1 cellular context compared by ENCODE assay signal in the genomic region with DNA sequence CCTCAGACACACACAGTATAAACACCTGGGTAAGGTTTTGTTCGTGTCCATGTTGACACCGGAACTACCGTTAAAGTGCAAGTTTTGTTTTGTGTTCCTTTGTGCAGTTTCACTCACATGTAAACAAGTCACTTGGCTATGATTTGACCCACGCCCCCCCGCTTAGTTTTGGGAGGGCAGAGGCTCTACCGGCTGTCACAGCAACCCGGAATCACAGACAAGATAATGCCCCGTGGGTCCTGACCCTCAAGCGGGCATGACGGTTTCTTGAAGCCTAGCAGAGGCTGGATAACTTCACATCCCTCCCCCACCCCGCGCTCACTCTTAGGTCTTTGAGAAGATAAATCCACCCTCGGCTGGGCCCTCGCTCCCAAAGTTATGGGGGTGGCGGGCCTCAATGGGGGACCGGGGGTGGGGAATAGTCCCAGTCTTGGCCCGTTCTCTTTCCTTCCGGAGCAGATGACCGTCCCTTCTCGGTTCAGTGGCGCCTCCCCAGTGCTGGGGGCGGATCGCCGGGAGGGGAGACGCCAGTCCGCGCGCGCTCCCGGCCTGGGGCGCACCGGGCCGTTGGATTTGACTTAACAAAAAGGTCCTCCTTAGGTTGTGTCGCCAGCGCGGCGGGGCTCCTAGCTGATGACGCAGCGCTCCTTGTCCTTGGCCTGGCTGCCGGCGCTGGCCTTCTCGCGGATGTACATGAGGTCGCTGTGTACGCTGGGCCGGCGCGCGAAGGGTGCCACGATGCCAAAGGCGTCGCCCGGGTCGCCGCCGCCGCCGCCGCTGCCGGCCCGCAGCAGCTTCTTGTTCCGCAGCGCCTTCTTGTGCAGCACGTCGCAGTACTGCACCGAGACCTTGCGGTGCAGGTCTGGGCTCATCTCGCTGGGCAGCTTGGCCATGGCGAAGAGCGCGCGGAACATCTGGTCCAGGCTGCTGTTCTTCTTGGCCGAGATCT.
TF ChIP-seq lines count a peak whose summit lies in the region.

No MANE protein-coding gene starts in this region.

TF ChIP-seq in H1, 55 proteins besides CTCF, POLR2A, EP300 and RAD21:
- TF ChIP-seq MAFK (IDR thresholded peaks at IDR 0.05; ENCODE audit: low read depth, low read length) (no peak), NRF1 (IDR thresholded peaks at IDR 0.05; ENCODE audit: low read depth, low read length) (no peak), RNF2 (IDR thresholded peaks at IDR 0.05; ENCODE audit: borderline replicate concordance, low read depth, low read length, missing control alignments, poor library complexity, severe bottlenecking) (peak; percentile 49), BRCA1 (IDR thresholded peaks at IDR 0.05; ENCODE audit: low read depth, low read length) (no peak), HDAC2 (IDR thresholded peaks at IDR 0.05; ENCODE audit: borderline replicate concordance in 1 of 2, low read depth in 2 of 2, low read length in 2 of 2) (0 out of 4 replicates have a peak, but pooled peaks of 1 of the 2 experiments have one; percentile 48), PHF8 (conservative IDR thresholded peaks at IDR 0.05; ENCODE audit: low read depth, low read length) (no peak), POLR2AphosphoS5 (IDR thresholded peaks at IDR 0.05; ENCODE audit: low read depth, low read length) (peak; percentile 13; the same call in 1 of the 2 replicates), SIN3A (conservative IDR thresholded peaks at IDR 0.05 in 1 of 2, IDR thresholded peaks at IDR 0.05 in 1 of 2; ENCODE audit: low read depth in 1 of 2, low read length in 2 of 2) (no peak), NANOG (IDR thresholded peaks at IDR 0.05; ENCODE audit: insufficient read depth, low read depth, low read length, poor library complexity, severe bottlenecking) (no peak), POU5F1 (IDR thresholded peaks at IDR 0.05; ENCODE audit: low read depth, low read length) (no peak), CREB1 (IDR thresholded peaks at IDR 0.05) (peak; percentile 80; the same call in 1 of the 2 replicates), TAF1 (IDR thresholded peaks at IDR 0.05; ENCODE audit: low read depth, low read length) (0 out of 2 replicates have a peak, but pooled peaks have one; percentile 25), KDM4A (IDR thresholded peaks at IDR 0.05; ENCODE audit: low read depth, low read length, severe bottlenecking) (peak; percentile 68), GABPA (IDR thresholded peaks at IDR 0.05; ENCODE audit: borderline replicate concordance, insufficient read depth, low read length) (no peak), TCF12 (IDR thresholded peaks at IDR 0.05; ENCODE audit: low read depth, low read length) (no peak)
- TF ChIP-seq, protein P1, sequence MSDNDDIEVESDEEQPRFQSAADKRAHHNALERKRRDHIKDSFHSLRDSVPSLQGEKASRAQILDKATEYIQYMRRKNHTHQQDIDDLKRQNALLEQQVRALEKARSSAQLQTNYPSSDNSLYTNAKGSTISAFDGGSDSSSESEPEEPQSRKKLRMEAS (IDR thresholded peaks at IDR 0.05) = peak; percentile 83
- TF ChIP-seq, protein P2, sequence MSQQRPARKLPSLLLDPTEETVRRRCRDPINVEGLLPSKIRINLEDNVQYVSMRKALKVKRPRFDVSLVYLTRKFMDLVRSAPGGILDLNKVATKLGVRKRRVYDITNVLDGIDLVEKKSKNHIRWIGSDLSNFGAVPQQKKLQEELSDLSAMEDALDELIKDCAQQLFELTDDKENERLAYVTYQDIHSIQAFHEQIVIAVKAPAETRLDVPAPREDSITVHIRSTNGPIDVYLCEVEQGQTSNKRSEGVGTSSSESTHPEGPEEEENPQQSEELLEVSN (IDR thresholded peaks at IDR 0.05) = peak; percentile 81
